In genomic region chr7:38630720-38631673, GRCh38 we compare ENCODE assay signal across 8 cellular contexts. TPM values are rescaled to one million over a fixed set of nuclear protein-coding genes. Genes with fewer than 3 reads are reported as not detected.
DNase-seq lines count a peak whose midpoint lies in the region; ATAC-seq and TF ChIP-seq lines count a peak whose summit lies in the region.

Gene AMPH (minus strand): TSS chr7:38631373. CDS start chr7:38631351, 22 bp downstream.

- H3K9me3 ChIP-seq in right atrium auricular region (peaks cover 0 to 2% of the 10 kb centered on the region in 2 donors), ovary (no peaks in the 10 kb centered on the region), thyroid gland (no peaks in the 10 kb centered on the region)

- H3K4me3 ChIP-seq in right atrium auricular region (peak within 1 kb of the TSS; percentile 64 to 69), ovary (peak within 1 kb of the TSS; percentile 46), thyroid gland (replicated peaks in 1 of 3) (peak within 1 kb of the TSS in 1 of 3 donors; percentile 23)

- H3K27ac ChIP-seq in right atrium auricular region (peak within 1 kb of the TSS in 1 of 2 donors; percentile 43), ovary (no peak within 1 kb of the TSS), thyroid gland (no peak within 1 kb of the TSS)

- no peaks in the 10 kb centered on the region for H3K36me3 ChIP-seq in right atrium auricular region
- H3K36me3 ChIP-seq in ovary = no peaks in the 10 kb centered on the region
- H3K36me3 ChIP-seq in thyroid gland = no peaks in the 10 kb centered on the region

- DNase-seq in EH (ENCODE audit: low read depth) (peak; percentile 53), NCI-H2196 (lab: John Stamatoyannopoulos, UW; ENCODE audit: unreplicated experiment) (peak; percentile 14), anterior cingulate cortex (lab: John Stamatoyannopoulos, UW) (peak in 55 of 58 donors; percentile 15 to 92 (median 62)), right atrium auricular region (ENCODE audit: low spot score) (no peak), ovary (peak in 1 of 5 donors; percentile 27), thyroid gland (no peak)

- intact Hi-C loops in ovary (cut with DNase I) = no loop called here
- intact Hi-C loops in thyroid gland (cut with DNase I) = no loop called here

- TF ChIP-seq EP300 in ovary (IDR thresholded peaks at IDR 0.05) = no peak

- ATAC-seq in HG02642 (IDR thresholded peaks at IDR 0.05; ENCODE audit: poor library complexity, unreplicated experiment) (no peak), GM18498 (IDR thresholded peaks at IDR 0.05; ENCODE audit: unreplicated experiment) (no peak)

- TF ChIP-seq POLR2A in ovary (IDR thresholded peaks at IDR 0.05) = no peak
- no peak for TF ChIP-seq POLR2A in thyroid gland (IDR thresholded peaks at IDR 0.05)

- TF ChIP-seq CTCF in right atrium auricular region (IDR thresholded peaks at IDR 0.05) = no peak
- no peak for TF ChIP-seq CTCF in ovary (IDR thresholded peaks at IDR 0.05)
- no peak for TF ChIP-seq CTCF in thyroid gland (IDR thresholded peaks at IDR 0.05)

- peaks cover 0 to 19% of the 10 kb centered on the region in 2 donors for H3K4me1 ChIP-seq in right atrium auricular region
- H3K4me1 ChIP-seq in ovary (ENCODE audit: insufficient read depth) = peaks cover 2% of the 10 kb centered on the region
- no peaks in the 10 kb centered on the region for H3K4me1 ChIP-seq in thyroid gland

- H3K27me3 ChIP-seq in right atrium auricular region (peaks cover 0 to 4% of the 10 kb centered on the region in 2 donors), ovary (no peaks in the 10 kb centered on the region), thyroid gland (no peaks in the 10 kb centered on the region)

- 0 to 2% (median 1%) methylated on average over 72 to 105 of the region's 105 CpGs for WGBS in ovary, 3 donors
- 2% methylated on average over 44 to 77 of the region's 105 CpGs for WGBS in thyroid gland, 2 donors

RNA-seq across cellular contexts. Expression of gene AMPH, which starts in this region (rescaled TPM):
- total RNA-seq in right atrium auricular region = 1 to 10 TPM; 5.3 to 9.0 TPM
- total RNA-seq in ovary = 1 to 10 TPM in 3 of 7 donors, under 1 TPM in 4; 0.10 to 4.6 (median 0.83) TPM
- polyA plus RNA-seq in ovary = 1 to 10 TPM in 1 of 2 donors, under 1 TPM in 1; 0.63 to 4.5 TPM
- 1 to 10 TPM; 1.9 to 8.9 (median 4.6) TPM for total RNA-seq in thyroid gland

Comparison
In these comparisons a context has a peak if more than half of its experiments do, and no peak if none do; other contexts are left out.
1. DNase-seq: peak in EH (single experiment), NCI-H2196 (single experiment) and anterior cingulate cortex (55 of 58); none in right atrium auricular region (single experiment) and thyroid gland (0 of 2).